ENCODE assay signal across 1 cellular context in the genomic region with DNA sequence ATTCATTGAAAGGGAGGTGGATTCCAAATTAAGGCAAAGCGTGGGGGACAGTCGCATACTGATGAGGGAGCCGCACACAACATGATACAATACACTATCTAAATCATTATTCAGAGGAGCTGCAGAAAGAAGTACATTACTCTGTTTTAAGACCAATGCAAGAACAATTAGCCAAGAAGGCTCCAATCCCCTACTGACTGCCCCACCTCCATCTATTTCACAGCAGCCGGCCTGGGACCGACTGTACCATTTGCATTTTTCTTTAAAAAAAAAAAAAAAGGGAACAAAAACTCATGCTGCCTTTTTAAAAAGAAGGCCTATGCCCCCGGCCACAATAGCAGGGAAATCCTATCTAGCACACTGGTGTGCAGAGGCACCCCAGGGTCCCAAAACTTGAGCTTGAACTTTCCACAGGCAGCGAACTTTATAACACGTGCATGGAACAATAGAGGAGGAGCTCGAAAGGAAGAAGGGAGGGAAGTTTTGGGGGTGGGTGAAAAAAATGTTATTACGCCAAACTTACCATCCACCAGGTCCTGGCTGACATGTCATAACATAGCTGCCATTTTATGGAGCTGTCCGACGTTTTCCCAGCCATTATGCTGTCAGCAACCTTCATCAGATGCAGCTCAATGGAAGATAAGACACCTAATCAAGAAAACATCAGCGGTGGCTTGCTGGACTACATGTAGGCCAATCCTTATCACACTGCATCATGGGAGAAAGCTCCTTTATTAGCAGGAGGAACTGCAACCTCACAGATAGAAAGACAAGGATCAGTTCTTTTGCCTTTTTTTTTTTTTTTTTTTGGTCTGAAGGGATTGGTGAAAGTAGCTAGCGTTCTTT.
TF ChIP-seq lines count a peak whose summit lies in the region.

No MANE protein-coding gene starts in this region.

TF ChIP-seq in K562, 482 proteins besides CTCF, POLR2A, EP300 and RAD21 (continued from another document and continues in another):
- TF ChIP-seq ZMIZ1 (IDR thresholded peaks at IDR 0.05; ENCODE audit: low read depth in 2 of 2, low read length in 2 of 2) (no peak), TEAD4 (IDR thresholded peaks at IDR 0.05; ENCODE audit: low read length) (peak; percentile 58; the same call in 1 of the 2 replicates), TEAD4 (CRISPR knock-in tag; IDR thresholded peaks at IDR 0.05; ENCODE audit: borderline replicate concordance) (no peak), ZNF764 (CRISPR knock-in tag; IDR thresholded peaks at IDR 0.05; ENCODE audit: low read depth) (no peak), MEF2D (tag; conservative IDR thresholded peaks at IDR 0.05; ENCODE audit: low read depth) (no peak), ATF7 (IDR thresholded peaks at IDR 0.05) (0 out of 2 replicates have a peak, but pooled peaks have one; percentile 21), RBM25 (IDR thresholded peaks at IDR 0.05; ENCODE audit: low read depth, low read length, severe bottlenecking) (no peak), ASH1L (IDR thresholded peaks at IDR 0.05; ENCODE audit: borderline replicate concordance, low read depth, partially characterized antibody) (no peak), ETS1 (conservative IDR thresholded peaks at IDR 0.05; ENCODE audit: control insufficient read depth, low read depth, low read length) (no peak), NFRKB (IDR thresholded peaks at IDR 0.05; ENCODE audit: low read depth) (peak; percentile 43; the same call in 1 of the 2 replicates), IFI16 (CRISPR knock-in tag; IDR thresholded peaks at IDR 0.05) (no peak), NFATC3 (IDR thresholded peaks at IDR 0.05) (no peak), HIVEP1 (CRISPR knock-in tag; IDR thresholded peaks at IDR 0.05) (no peak), SMARCC2 (IDR thresholded peaks at IDR 0.05; ENCODE audit: low read depth) (no peak), SRF (CRISPR knock-in tag; IDR thresholded peaks at IDR 0.05) (no peak), ETV5 (CRISPR knock-in tag; IDR thresholded peaks at IDR 0.05; ENCODE audit: low read depth) (no peak), ZNF12 (CRISPR knock-in tag; IDR thresholded peaks at IDR 0.05) (no peak), HMGN3 (IDR thresholded peaks at IDR 0.05; ENCODE audit: borderline replicate concordance, extremely low read depth, insufficient read length, low read depth, low read length) (no peak), GTF2E2 (tag; IDR thresholded peaks at IDR 0.05) (no peak), CBX5 (IDR thresholded peaks at IDR 0.05; ENCODE audit: borderline replicate concordance, low read depth) (no peak), MEIS2 (IDR thresholded peaks at IDR 0.05; ENCODE audit: partially characterized antibody) (peak; percentile 86), SRSF7 (optimal IDR thresholded peaks at IDR 0.05; ENCODE audit: low read depth, low read length) (no peak), HDAC2 (IDR thresholded peaks at IDR 0.05) (peak; percentile 12; the same call in 1 of the 2 replicates), ZC3H11A (IDR thresholded peaks at IDR 0.05; ENCODE audit: low read depth, low read length) (no peak), ZNF444 (CRISPR knock-in tag; IDR thresholded peaks at IDR 0.05) (no peak), TBP (optimal IDR thresholded peaks at IDR 0.05; ENCODE audit: low read depth, low read length) (peak; percentile 10), LARP7 (IDR thresholded peaks at IDR 0.05) (no peak), HMG20A (CRISPR knock-in tag; conservative IDR thresholded peaks at IDR 0.05) (no peak), KHSRP (IDR thresholded peaks at IDR 0.05) (no peak), JUN (IDR thresholded peaks at IDR 0.05; ENCODE audit: borderline replicate concordance, low read depth, low read length) (no peak), JUN (CRISPR knock-in tag; IDR thresholded peaks at IDR 0.05; ENCODE audit: borderline replicate concordance) (no peak), BRD4 (IDR thresholded peaks at IDR 0.05) (0 out of 2 replicates have a peak, but pooled peaks have one; percentile 33), ZNF316 (IDR thresholded peaks at IDR 0.05) (no peak), POLR2AphosphoS2 (IDR thresholded peaks at IDR 0.05; ENCODE audit: low read length) (no peak), ZNF3 (CRISPR knock-in tag; IDR thresholded peaks at IDR 0.05) (no peak), ZNF282 (CRISPR knock-in tag; IDR thresholded peaks at IDR 0.05) (no peak), BDP1 (IDR thresholded peaks at IDR 0.05; ENCODE audit: insufficient read depth, insufficient read length) (no peak), ZNF23 (CRISPR knock-in tag; IDR thresholded peaks at IDR 0.05) (no peak), CBX1 (IDR thresholded peaks at IDR 0.05; ENCODE audit: low read depth) (no peak), POLR2B (IDR thresholded peaks at IDR 0.05; ENCODE audit: low read depth, partially characterized antibody) (no peak), MCM5 (IDR thresholded peaks at IDR 0.05; ENCODE audit: low read depth) (no peak), RBM17 (IDR thresholded peaks at IDR 0.05; ENCODE audit: borderline replicate concordance, low read depth, low read length) (no peak)
- TF ChIP-seq, protein P1, sequence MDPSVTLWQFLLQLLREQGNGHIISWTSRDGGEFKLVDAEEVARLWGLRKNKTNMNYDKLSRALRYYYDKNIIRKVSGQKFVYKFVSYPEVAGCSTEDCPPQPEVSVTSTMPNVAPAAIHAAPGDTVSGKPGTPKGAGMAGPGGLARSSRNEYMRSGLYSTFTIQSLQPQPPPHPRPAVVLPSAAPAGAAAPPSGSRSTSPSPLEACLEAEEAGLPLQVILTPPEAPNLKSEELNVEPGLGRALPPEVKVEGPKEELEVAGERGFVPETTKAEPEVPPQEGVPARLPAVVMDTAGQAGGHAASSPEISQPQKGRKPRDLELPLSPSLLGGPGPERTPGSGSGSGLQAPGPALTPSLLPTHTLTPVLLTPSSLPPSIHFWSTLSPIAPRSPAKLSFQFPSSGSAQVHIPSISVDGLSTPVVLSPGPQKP (CRISPR knock-in tag; IDR thresholded peaks at IDR 0.05) = no peak
- TF ChIP-seq, protein P2, sequence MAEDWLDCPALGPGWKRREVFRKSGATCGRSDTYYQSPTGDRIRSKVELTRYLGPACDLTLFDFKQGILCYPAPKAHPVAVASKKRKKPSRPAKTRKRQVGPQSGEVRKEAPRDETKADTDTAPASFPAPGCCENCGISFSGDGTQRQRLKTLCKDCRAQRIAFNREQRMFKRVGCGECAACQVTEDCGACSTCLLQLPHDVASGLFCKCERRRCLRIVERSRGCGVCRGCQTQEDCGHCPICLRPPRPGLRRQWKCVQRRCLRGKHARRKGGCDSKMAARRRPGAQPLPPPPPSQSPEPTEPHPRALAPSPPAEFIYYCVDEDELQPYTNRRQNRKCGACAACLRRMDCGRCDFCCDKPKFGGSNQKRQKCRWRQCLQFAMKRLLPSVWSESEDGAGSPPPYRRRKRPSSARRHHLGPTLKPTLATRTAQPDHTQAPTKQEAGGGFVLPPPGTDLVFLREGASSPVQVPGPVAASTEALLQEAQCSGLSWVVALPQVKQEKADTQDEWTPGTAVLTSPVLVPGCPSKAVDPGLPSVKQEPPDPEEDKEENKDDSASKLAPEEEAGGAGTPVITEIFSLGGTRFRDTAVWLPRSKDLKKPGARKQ (CRISPR knock-in tag; IDR thresholded peaks at IDR 0.05) = no peak
- TF ChIP-seq, protein P3, sequence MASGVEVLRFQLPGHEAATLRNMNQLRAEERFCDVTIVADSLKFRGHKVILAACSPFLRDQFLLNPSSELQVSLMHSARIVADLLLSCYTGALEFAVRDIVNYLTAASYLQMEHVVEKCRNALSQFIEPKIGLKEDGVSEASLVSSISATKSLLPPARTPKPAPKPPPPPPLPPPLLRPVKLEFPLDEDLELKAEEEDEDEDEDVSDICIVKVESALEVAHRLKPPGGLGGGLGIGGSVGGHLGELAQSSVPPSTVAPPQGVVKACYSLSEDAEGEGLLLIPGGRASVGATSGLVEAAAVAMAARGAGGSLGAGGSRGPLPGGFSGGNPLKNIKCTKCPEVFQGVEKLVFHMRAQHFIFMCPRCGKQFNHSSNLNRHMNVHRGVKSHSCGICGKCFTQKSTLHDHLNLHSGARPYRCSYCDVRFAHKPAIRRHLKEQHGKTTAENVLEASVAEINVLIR (CRISPR knock-in tag; IDR thresholded peaks at IDR 0.05) = no peak
- TF ChIP-seq, protein P4, sequence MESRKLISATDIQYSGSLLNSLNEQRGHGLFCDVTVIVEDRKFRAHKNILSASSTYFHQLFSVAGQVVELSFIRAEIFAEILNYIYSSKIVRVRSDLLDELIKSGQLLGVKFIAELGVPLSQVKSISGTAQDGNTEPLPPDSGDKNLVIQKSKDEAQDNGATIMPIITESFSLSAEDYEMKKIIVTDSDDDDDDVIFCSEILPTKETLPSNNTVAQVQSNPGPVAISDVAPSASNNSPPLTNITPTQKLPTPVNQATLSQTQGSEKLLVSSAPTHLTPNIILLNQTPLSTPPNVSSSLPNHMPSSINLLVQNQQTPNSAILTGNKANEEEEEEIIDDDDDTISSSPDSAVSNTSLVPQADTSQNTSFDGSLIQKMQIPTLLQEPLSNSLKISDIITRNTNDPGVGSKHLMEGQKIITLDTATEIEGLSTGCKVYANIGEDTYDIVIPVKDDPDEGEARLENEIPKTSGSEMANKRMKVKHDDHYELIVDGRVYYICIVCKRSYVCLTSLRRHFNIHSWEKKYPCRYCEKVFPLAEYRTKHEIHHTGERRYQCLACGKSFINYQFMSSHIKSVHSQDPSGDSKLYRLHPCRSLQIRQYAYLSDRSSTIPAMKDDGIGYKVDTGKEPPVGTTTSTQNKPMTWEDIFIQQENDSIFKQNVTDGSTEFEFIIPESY (CRISPR knock-in tag; IDR thresholded peaks at IDR 0.05) = no peak
- TF ChIP-seq, protein P5, sequence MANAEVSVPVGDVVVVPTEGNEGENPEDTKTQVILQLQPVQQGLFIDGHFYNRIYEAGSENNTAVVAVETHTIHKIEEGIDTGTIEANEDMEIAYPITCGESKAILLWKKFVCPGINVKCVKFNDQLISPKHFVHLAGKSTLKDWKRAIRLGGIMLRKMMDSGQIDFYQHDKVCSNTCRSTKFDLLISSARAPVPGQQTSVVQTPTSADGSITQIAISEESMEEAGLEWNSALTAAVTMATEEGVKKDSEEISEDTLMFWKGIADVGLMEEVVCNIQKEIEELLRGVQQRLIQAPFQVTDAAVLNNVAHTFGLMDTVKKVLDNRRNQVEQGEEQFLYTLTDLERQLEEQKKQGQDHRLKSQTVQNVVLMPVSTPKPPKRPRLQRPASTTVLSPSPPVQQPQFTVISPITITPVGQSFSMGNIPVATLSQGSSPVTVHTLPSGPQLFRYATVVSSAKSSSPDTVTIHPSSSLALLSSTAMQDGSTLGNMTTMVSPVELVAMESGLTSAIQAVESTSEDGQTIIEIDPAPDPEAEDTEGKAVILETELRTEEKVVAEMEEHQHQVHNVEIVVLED (CRISPR knock-in tag; IDR thresholded peaks at IDR 0.05) = no peak
- TF ChIP-seq, protein P6, sequence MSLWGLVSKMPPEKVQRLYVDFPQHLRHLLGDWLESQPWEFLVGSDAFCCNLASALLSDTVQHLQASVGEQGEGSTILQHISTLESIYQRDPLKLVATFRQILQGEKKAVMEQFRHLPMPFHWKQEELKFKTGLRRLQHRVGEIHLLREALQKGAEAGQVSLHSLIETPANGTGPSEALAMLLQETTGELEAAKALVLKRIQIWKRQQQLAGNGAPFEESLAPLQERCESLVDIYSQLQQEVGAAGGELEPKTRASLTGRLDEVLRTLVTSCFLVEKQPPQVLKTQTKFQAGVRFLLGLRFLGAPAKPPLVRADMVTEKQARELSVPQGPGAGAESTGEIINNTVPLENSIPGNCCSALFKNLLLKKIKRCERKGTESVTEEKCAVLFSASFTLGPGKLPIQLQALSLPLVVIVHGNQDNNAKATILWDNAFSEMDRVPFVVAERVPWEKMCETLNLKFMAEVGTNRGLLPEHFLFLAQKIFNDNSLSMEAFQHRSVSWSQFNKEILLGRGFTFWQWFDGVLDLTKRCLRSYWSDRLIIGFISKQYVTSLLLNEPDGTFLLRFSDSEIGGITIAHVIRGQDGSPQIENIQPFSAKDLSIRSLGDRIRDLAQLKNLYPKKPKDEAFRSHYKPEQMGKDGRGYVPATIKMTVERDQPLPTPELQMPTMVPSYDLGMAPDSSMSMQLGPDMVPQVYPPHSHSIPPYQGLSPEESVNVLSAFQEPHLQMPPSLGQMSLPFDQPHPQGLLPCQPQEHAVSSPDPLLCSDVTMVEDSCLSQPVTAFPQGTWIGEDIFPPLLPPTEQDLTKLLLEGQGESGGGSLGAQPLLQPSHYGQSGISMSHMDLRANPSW (CRISPR knock-in tag; IDR thresholded peaks at IDR 0.05) = no peak
- TF ChIP-seq, protein P7, sequence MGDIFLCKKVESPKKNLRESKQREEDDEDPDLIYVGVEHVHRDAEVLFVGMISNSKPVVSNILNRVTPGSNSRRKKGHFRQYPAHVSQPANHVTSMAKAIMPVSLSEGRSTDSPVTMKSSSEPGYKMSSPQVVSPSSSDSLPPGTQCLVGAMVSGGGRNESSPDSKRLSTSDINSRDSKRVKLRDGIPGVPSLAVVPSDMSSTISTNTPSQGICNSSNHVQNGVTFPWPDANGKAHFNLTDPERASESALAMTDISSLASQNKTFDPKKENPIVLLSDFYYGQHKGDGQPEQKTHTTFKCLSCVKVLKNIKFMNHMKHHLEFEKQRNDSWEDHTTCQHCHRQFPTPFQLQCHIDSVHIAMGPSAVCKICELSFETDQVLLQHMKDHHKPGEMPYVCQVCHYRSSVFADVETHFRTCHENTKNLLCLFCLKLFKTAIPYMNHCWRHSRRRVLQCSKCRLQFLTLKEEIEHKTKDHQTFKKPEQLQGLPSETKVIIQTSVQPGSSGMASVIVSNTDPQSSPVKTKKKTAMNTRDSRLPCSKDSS (IDR thresholded peaks at IDR 0.05; ENCODE audit: low read depth, partially characterized antibody) = no peak
